In genomic region chr17:18377437-18378204, GRCh38 we compare ENCODE assay signal across 12 cellular contexts. TPM values are rescaled to one million over a fixed set of nuclear protein-coding genes. Genes with fewer than 3 reads are reported as not detected.
DNase-seq lines count a peak whose midpoint lies in the region; ATAC-seq and TF ChIP-seq lines count a peak whose summit lies in the region.
"Had no signal": no experiment of that assay in that cellular context is flagged by ENCODE, and none has a peak within 500 bp of the region (broad histone marks: within the 10 kb centered on the region; RNA-seq: fewer than 3 reads in every experiment).

Gene EVPLL, plus strand, starts transcription at chr17:18377778. Its CDS starts 3,160 bp downstream, at chr17:18380938.

- H3K4me2 ChIP-seq in smooth muscle cell: peak within 1 kb of the TSS; percentile 21
- no peak within 1 kb of the TSS for H3K4me2 ChIP-seq in neural progenitor cell

- WGBS in right cardiac atrium: 69% methylated on average over 20 of the region's 20 CpGs
- 62% methylated on average over 20 of the region's 20 CpGs for WGBS in smooth muscle cell (ENCODE audit: low lambda C conversion rate)

- peaks cover 2% of the 10 kb centered on the region for H3K9me3 Mint-ChIP-seq in neural progenitor cell
- H3K9me3 Mint-ChIP-seq: HFFc6 had no signal

- no peak within 1 kb of the TSS for H3K27ac ChIP-seq in HL-60 (replicated peaks)
- peak within 1 kb of the TSS; percentile 31 for H3K27ac ChIP-seq in RWPE2 (ENCODE audit: poor library complexity, severe bottlenecking)
- H3K27ac ChIP-seq in right cardiac atrium (ENCODE audit: low read length): no peak within 1 kb of the TSS
- H3K27ac ChIP-seq in smooth muscle cell (ENCODE audit: low read depth): no peak within 1 kb of the TSS
- no peak within 1 kb of the TSS for H3K27ac ChIP-seq in neural progenitor cell
- H3K27ac ChIP-seq: body of pancreas had no signal

- DNase-seq in HL-60 (ENCODE audit: low read depth in 1 of 2, low spot score in 1 of 2) (peak; percentile 77 to 91), RWPE2 (ENCODE audit: low spot score) (peak; percentile 90), right cardiac atrium (peak; percentile 26 to 78 (median 67)), smooth muscle cell (lab: John Stamatoyannopoulos, UW; ENCODE audit: unreplicated experiment) (no peak), NCI-H128 (lab: John Stamatoyannopoulos, UW; ENCODE audit: unreplicated experiment) (no peak), neural progenitor cell (ENCODE audit: low spot score) (no peak), foreskin fibroblast (no peak)
- DNase-seq: HFFc6; NCI-H187; stimulated activated CD4-positive, alpha-beta T cell treated with anti-CD3 and anti-CD28 coated beads, Interleukin-1b, Interleukin-23, amount 100 ng/mL, for 48 hours had no signal

- no peaks in the 10 kb centered on the region for H3K79me2 ChIP-seq in smooth muscle cell (ENCODE audit: low read depth)
- H3K79me2 ChIP-seq in neural progenitor cell (ENCODE audit: low read depth): no peaks in the 10 kb centered on the region

- H3K27me3 Mint-ChIP-seq in neural progenitor cell (ENCODE audit: insufficient read depth, low read depth): peaks cover 2% of the 10 kb centered on the region

- H3K4me1 Mint-ChIP-seq in neural progenitor cell: no peaks in the 10 kb centered on the region

- H3K9me3 ChIP-seq in RWPE2 (ENCODE audit: severe bottlenecking) (no peaks in the 10 kb centered on the region), right cardiac atrium (ENCODE audit: control insufficient read depth, low read length) (no peaks in the 10 kb centered on the region), smooth muscle cell (replicated peaks; ENCODE audit: low read depth) (no peaks in the 10 kb centered on the region), neural progenitor cell (ENCODE audit: low read depth) (no peaks in the 10 kb centered on the region)
- H3K9me3 ChIP-seq: body of pancreas had no signal

- H3K9ac ChIP-seq in smooth muscle cell (ENCODE audit: low read depth) (no peak within 1 kb of the TSS), neural progenitor cell (no peak within 1 kb of the TSS)

- H3K27me3 ChIP-seq in HL-60 (ENCODE audit: insufficient read depth, poor library complexity, severe bottlenecking): no peaks in the 10 kb centered on the region
- H3K27me3 ChIP-seq in RWPE2 (ENCODE audit: insufficient read depth, poor library complexity, severe bottlenecking): no peaks in the 10 kb centered on the region
- no peaks in the 10 kb centered on the region for H3K27me3 ChIP-seq in right cardiac atrium (ENCODE audit: control insufficient read depth, insufficient read depth)
- H3K27me3 ChIP-seq in smooth muscle cell (ENCODE audit: low read depth): no peaks in the 10 kb centered on the region
- no peaks in the 10 kb centered on the region for H3K27me3 ChIP-seq in neural progenitor cell
- H3K27me3 ChIP-seq: body of pancreas had no signal

- TF ChIP-seq CTCF in HL-60 (IDR thresholded peaks at IDR 0.05; ENCODE audit: insufficient read depth, low read length) (no peak), RWPE2 (IDR thresholded peaks at IDR 0.05; ENCODE audit: poor library complexity, severe bottlenecking) (no peak), smooth muscle cell (IDR thresholded peaks at IDR 0.05; ENCODE audit: borderline replicate concordance, insufficient read depth, poor library complexity, severe bottlenecking) (no peak), neural progenitor cell (IDR thresholded peaks at IDR 0.05) (no peak), foreskin fibroblast (IDR thresholded peaks at IDR 0.05; ENCODE audit: low read depth, low read length) (no peak)

- no peak within 1 kb of the TSS for H3K4me3 ChIP-seq in HL-60 (replicated peaks; ENCODE audit: insufficient read depth, low read length)
- H3K4me3 ChIP-seq in RWPE2 (ENCODE audit: severe bottlenecking): no peak within 1 kb of the TSS
- H3K4me3 ChIP-seq in right cardiac atrium (ENCODE audit: low read length): no peak within 1 kb of the TSS
- H3K4me3 ChIP-seq in smooth muscle cell: no peak within 1 kb of the TSS
- H3K4me3 ChIP-seq in neural progenitor cell: no peak within 1 kb of the TSS
- no peak within 1 kb of the TSS for H3K4me3 ChIP-seq in foreskin fibroblast (ENCODE audit: low read depth in 1 of 2, low read length in 2 of 2)
- H3K4me3 ChIP-seq: body of pancreas had no signal

- H3K4me1 ChIP-seq in RWPE2 (ENCODE audit: insufficient read depth, poor library complexity, severe bottlenecking) (peaks cover 7% of the 10 kb centered on the region), right cardiac atrium (ENCODE audit: control insufficient read depth, insufficient read depth, low read length) (no peaks in the 10 kb centered on the region), smooth muscle cell (ENCODE audit: low read depth) (no peaks in the 10 kb centered on the region), neural progenitor cell (no peaks in the 10 kb centered on the region)
- H3K4me1 ChIP-seq: body of pancreas had no signal

- no peaks in the 10 kb centered on the region for H3K36me3 Mint-ChIP-seq in neural progenitor cell

- H3F3A ChIP-seq in smooth muscle cell (ENCODE audit: low read depth) (no peaks in the 10 kb centered on the region), neural progenitor cell (ENCODE audit: low read depth) (no peaks in the 10 kb centered on the region)

- H2AFZ ChIP-seq in smooth muscle cell (ENCODE audit: low read depth) (no peak within 1 kb of the TSS), neural progenitor cell (replicated peaks) (no peak within 1 kb of the TSS)

- no peaks in the 10 kb centered on the region for H4K20me1 ChIP-seq in smooth muscle cell (ENCODE audit: low read depth)
- no peaks in the 10 kb centered on the region for H4K20me1 ChIP-seq in neural progenitor cell (ENCODE audit: low read depth)

- intact Hi-C loops in right cardiac atrium (cut with DNase I): no loop called here

- H3K27ac Mint-ChIP-seq in neural progenitor cell: no peak within 1 kb of the TSS
- H3K27ac Mint-ChIP-seq: HFFc6 had no signal

- H3K36me3 ChIP-seq in RWPE2 (ENCODE audit: low read depth) (no peaks in the 10 kb centered on the region), smooth muscle cell (ENCODE audit: low read depth) (no peaks in the 10 kb centered on the region), neural progenitor cell (no peaks in the 10 kb centered on the region)

- no peak within 1 kb of the TSS for H3K4me3 Mint-ChIP-seq in neural progenitor cell
- H3K4me3 Mint-ChIP-seq: HFFc6 had no signal

- ATAC-seq in RWPE2 (ENCODE audit: low read depth) (peak; percentile 87), right cardiac atrium (peak; percentile 53 to 59), GM19452 (IDR thresholded peaks at IDR 0.05; ENCODE audit: unreplicated experiment) (no peak)
- ATAC-seq: body of pancreas had no signal

RNA-seq across cellular contexts. Expression of gene EVPLL, which starts in this region (rescaled TPM):
- total RNA-seq in right cardiac atrium: not detected
- polyA plus RNA-seq in right cardiac atrium: not detected
- total RNA-seq in smooth muscle cell: not detected in 2 replicates
- not detected in 2 replicates for polyA plus RNA-seq in smooth muscle cell
- not detected in 2 replicates for total RNA-seq in neural progenitor cell (ENCODE audit: low replicate concordance)
- total RNA-seq: body of pancreas, HFFc6 had no signal

Comparison
In these comparisons a context has a peak if more than half of its experiments do, and no peak if none do; other contexts are left out.
1. Peak in DNase-seq and ATAC-seq in right cardiac atrium; RNA of the gene not detected or under 1 TPM.
2. DNase-seq: peak in HL-60 (2 of 2) and RWPE2 (single experiment); none in smooth muscle cell (single experiment), NCI-H128 (single experiment), neural progenitor cell (single experiment) and foreskin fibroblast (0 of 2).